In genomic region chr7:111164442-111164841, GRCh38 we compare ENCODE assay signal across 21 cellular contexts.
DNase-seq lines count a peak whose midpoint lies in the region; ATAC-seq lines count a peak whose summit lies in the region.
"Had no signal": no experiment of that assay in that cellular context is flagged by ENCODE, and none has a peak within 500 bp of the region (broad histone marks: within the 10 kb centered on the region; RNA-seq: fewer than 3 reads in every experiment).

No MANE protein-coding gene starts in this region.

- no peak for ATAC-seq in HG02610 (IDR thresholded peaks at IDR 0.05; ENCODE audit: unreplicated experiment)
- ATAC-seq: Panc1 had no signal

- DNase-seq in COLO829 (ENCODE audit: low spot score) (peak; percentile 6), EH (ENCODE audit: low read depth) (peak; percentile 11), NCI-H446 treated with DMSO at 0.1 percent for 48 hours (lab: John Stamatoyannopoulos, UW) (peak; percentile 56), cerebellar cortex (ENCODE audit: low spot score) (peak; percentile 23), NCI-H1436 treated with DMSO at 0.1 percent for 48 hours (lab: John Stamatoyannopoulos, UW) (no peak), NCI-H510A treated with DMSO at 0.1 percent for 48 hours (lab: John Stamatoyannopoulos, UW) (no peak)
- no peak for DNase-seq in stimulated activated CD4-positive, alpha-beta T cell treated with anti-CD3 and anti-CD28 coated beads, Interleukin-2, amount 100 ng/mL, for 24 hours
- DNase-seq: DMS53, EL, GF-D8, GM23248, H9, NCI-H1092 treated with DMSO at 0.1 percent for 48 hours, NCI-H1436, NCI-H187 treated with DMSO at 0.1 percent for 48 hours, NCI-H2171 treated with DMSO at 0.1 percent for 48 hours, NCI-H345, NCI-H526, SIG-M5 had no signal

Comparison
In these comparisons a context has a peak if more than half of its experiments do, and no peak if none do; other contexts are left out.
1. DNase-seq: peak in COLO829 (single experiment), EH (single experiment), NCI-H446 treated with DMSO at 0.1 percent for 48 hours (single experiment) and cerebellar cortex (single experiment); none in NCI-H1436 treated with DMSO at 0.1 percent for 48 hours (single experiment), NCI-H510A treated with DMSO at 0.1 percent for 48 hours (single experiment) and stimulated activated CD4-positive, alpha-beta T cell treated with anti-CD3 and anti-CD28 coated beads, Interleukin-2, amount 100 ng/mL, for 24 hours (0 of 2).